In the genomic region with DNA sequence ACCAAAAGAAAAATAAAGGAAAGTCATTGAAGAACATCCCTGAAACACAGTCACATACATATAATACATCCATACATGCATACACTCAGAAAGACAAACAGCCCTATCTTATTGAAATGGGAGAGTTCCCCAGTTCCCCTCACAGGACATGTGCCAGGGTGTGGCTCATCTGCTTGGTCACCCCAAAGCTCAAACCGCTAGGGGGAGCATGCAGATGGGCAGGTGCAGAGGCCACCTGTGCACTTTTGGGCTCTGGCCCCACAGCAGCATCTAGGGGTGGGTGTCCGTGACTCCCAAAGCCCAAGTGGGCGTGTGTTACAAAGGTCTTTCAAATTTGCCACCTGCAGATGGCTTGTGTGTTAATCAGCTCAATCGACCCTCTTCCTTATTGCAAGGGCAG, we compare ENCODE assay signal across 8 cellular contexts.
A peak's percentile ranks its signal among the peaks of the same experiment; 100 is the strongest.
DNase-seq lines count a peak whose midpoint lies in the region; TF ChIP-seq lines count a peak whose summit lies in the region.

No MANE protein-coding gene starts in this region.

- DNase-seq in activated gamma-delta T cell treated with Interleukin-2 at 50 U/mL for 16 hours = peak; percentile 21
- no peak for DNase-seq in activated gamma-delta T cell (lab: John Stamatoyannopoulos, UW)
- peak; percentile 35 to 49 for DNase-seq in erythroblast (lab: John Stamatoyannopoulos, UW)
- DNase-seq in transverse colon = peak; percentile 14
- DNase-seq in effector CD8-positive, alpha-beta T cell (lab: John Stamatoyannopoulos, UW) = no peak
- no peak for DNase-seq in activated CD4-positive, CD25-positive, alpha-beta regulatory T cell treated with anti-CD3 and anti-CD28 coated beads, Interleukin-2, amount 50 U/mL, for 72 hours
- DNase-seq in NCI-H187 (lab: John Stamatoyannopoulos, UW) = no peak

- no peak overlapping the region for H3K4me3 ChIP-seq in OCI-LY3 (ENCODE audit: low read length)
- no peak overlapping the region for H3K4me3 ChIP-seq in transverse colon

- H3K27me3 ChIP-seq in OCI-LY3 (ENCODE audit: low read depth, low read length) (no peaks in the 10 kb centered on the region), transverse colon (no peaks in the 10 kb centered on the region)

- no peak overlapping the region for H3K4me2 ChIP-seq in OCI-LY3 (ENCODE audit: low read length)

- in situ Hi-C loops in transverse colon (cut with MboI; ENCODE audit: low pct_ligation_motif_present in 1 of 4, low pct_unique_long_range_greater_than_20kb in 1 of 4, low sequenced_read_pairs in 3 of 4) = no loop called here

- intact Hi-C loops in transverse colon (cut with DNase I; ENCODE audit: low total_unique reads) = no loop called here

- H3K4me1 ChIP-seq in OCI-LY3 (ENCODE audit: low read length) (peaks cover 53% of the 10 kb centered on the region), transverse colon (no peaks in the 10 kb centered on the region)

- H3K36me3 ChIP-seq in OCI-LY3 (replicated peaks; ENCODE audit: low read depth, low read length) (peaks cover 7% of the 10 kb centered on the region), transverse colon (no peaks in the 10 kb centered on the region)

- H3K79me2 ChIP-seq in OCI-LY3 (ENCODE audit: low read length) = no peaks in the 10 kb centered on the region

- TF ChIP-seq CTCF in OCI-LY3 (IDR thresholded peaks at IDR 0.05; ENCODE audit: low read depth, low read length) = peak; percentile 48
- peak in 2 of 5 experiments; percentile 14 to 24 for TF ChIP-seq CTCF in transverse colon (IDR thresholded peaks at IDR 0.05)

- no peak for TF ChIP-seq EP300 in transverse colon (IDR thresholded peaks at IDR 0.05; ENCODE audit: low read depth)

- no peak overlapping the region for H3K27ac ChIP-seq in OCI-LY3 (ENCODE audit: low read length)
- no peak overlapping the region for H3K27ac ChIP-seq in transverse colon

- no peak overlapping the region for H2AFZ ChIP-seq in OCI-LY3 (ENCODE audit: low read depth, low read length)

- no peak overlapping the region for H3K9ac ChIP-seq in OCI-LY3 (ENCODE audit: low read length)

- no peaks in the 10 kb centered on the region for H4K20me1 ChIP-seq in OCI-LY3 (ENCODE audit: insufficient read depth, low read length)

- H3K9me3 ChIP-seq in OCI-LY3 (ENCODE audit: insufficient read depth, low read length) (peaks cover 7% of the 10 kb centered on the region; the same call in 1 of the 2 replicates), transverse colon (no peaks in the 10 kb centered on the region)

- WGBS in transverse colon (ENCODE audit: low coverage in 1 of 2), 2 donors = 25% methylated on average over 2 of the region's 4 CpGs; no CpG with 5 or more reads in 1 of the 2 donors

- no peak for TF ChIP-seq POLR2A in erythroblast (IDR thresholded peaks at IDR 0.05; ENCODE audit: low read length)
- no peak for TF ChIP-seq POLR2A in transverse colon (IDR thresholded peaks at IDR 0.05)

Comparison
In these comparisons a context has a peak if more than half of its experiments do, and no peak if none do; other contexts are left out.
1. DNase-seq: peak in activated gamma-delta T cell treated with Interleukin-2 at 50 U/mL for 16 hours (single experiment), erythroblast (2 of 2) and transverse colon (single experiment); none in activated gamma-delta T cell (single experiment), effector CD8-positive, alpha-beta T cell (single experiment), activated CD4-positive, CD25-positive, alpha-beta regulatory T cell treated with anti-CD3 and anti-CD28 coated beads, Interleukin-2, amount 50 U/mL, for 72 hours (single experiment) and NCI-H187 (0 of 2).